ENCODE assay signal across 13 cellular contexts in the genomic region with DNA sequence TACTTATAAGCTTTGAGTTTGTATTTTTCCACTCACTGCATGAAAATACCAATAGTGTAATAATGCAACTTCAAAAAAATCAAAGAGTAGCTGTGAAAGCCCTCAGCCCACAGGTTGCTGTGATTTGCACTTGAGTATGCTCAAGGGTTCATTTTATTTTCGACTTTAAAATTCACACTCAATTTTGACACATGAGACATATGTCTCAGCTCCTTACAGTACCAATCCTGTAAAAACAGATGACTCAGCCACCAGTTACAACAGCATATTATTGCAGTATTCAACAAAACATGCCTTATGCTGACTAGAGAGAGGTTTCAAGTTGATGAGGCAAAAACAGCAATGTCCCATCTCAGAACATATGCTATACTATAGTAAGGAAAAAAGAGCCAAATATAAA.
DNase-seq lines count a peak whose midpoint lies in the region; ATAC-seq lines count a peak whose summit lies in the region.
"Had no signal": no experiment of that assay in that cellular context is flagged by ENCODE, and none has a peak within 500 bp of the region (broad histone marks: within the 10 kb centered on the region; RNA-seq: fewer than 3 reads in every experiment).

No MANE protein-coding gene starts in this region.

- no peaks in the 10 kb centered on the region for H3K36me3 Mint-ChIP-seq in activated T-helper 17 cell treated with anti-CD3 and anti-CD28 coated beads, Interleukin-2, amount 50 U/mL, for 72 hours (ENCODE audit: low read depth)
- H3K36me3 Mint-ChIP-seq: activated naive CD8-positive, alpha-beta T cell had no signal

- DNase-seq in DMS 273 (lab: John Stamatoyannopoulos, UW; ENCODE audit: unreplicated experiment) (peak; percentile 51), NCI-H2171 (lab: John Stamatoyannopoulos, UW) (peak; percentile 39), dedifferentiated amniotic fluid mesenchymal stem cell (ENCODE audit: extremely low spot score) (peak; percentile 73), lung microvascular endothelial cell (ENCODE audit: low read depth in 2 of 2) (peak; percentile 6 to 24), NCI-H510A treated with DMSO at 0.1 percent for 48 hours (lab: John Stamatoyannopoulos, UW) (no peak)
- DNase-seq: dorsolateral prefrontal cortex; MG63; stimulated activated CD4-positive, alpha-beta T cell treated with anti-CD3 and anti-CD28 coated beads, Interleukin-2, amount 100 ng/mL, for 48 hours; stimulated activated naive CD8-positive, alpha-beta T cell treated with anti-CD3 and anti-CD28 coated beads, Interleukin-15, Interleukin-2, amounts not matched to agents 100 U/mL and 50 U/mL, for 24 hours had no signal

- H3K9me3 Mint-ChIP-seq in activated T-helper 17 cell treated with anti-CD3 and anti-CD28 coated beads, Interleukin-2, amount 50 U/mL, for 72 hours: no peaks in the 10 kb centered on the region

- no peaks in the 10 kb centered on the region for H3K4me1 Mint-ChIP-seq in activated T-helper 17 cell treated with anti-CD3 and anti-CD28 coated beads, Interleukin-2, amount 50 U/mL, for 72 hours

- H3K27me3 Mint-ChIP-seq in activated T-helper 17 cell treated with anti-CD3 and anti-CD28 coated beads, Interleukin-2, amount 50 U/mL, for 72 hours: no peaks in the 10 kb centered on the region

- H3K4me3 Mint-ChIP-seq in activated T-helper 17 cell treated with anti-CD3 and anti-CD28 coated beads, Interleukin-2, amount 50 U/mL, for 72 hours: no peak overlapping the region
- H3K4me3 Mint-ChIP-seq: activated naive CD8-positive, alpha-beta T cell had no signal

- ATAC-seq in activated T-helper 17 cell treated with anti-CD3 and anti-CD28 coated beads, Interleukin-2, amount 50 U/mL, for 72 hours (replicated peaks): no peak
- ATAC-seq in GM21529 (IDR thresholded peaks at IDR 0.05; ENCODE audit: unreplicated experiment) (no peak), GM19035 (IDR thresholded peaks at IDR 0.05; ENCODE audit: unreplicated experiment) (no peak)
- ATAC-seq: stimulated activated naive CD8-positive, alpha-beta T cell treated with anti-CD3 and anti-CD28 coated beads, Interleukin-15, Interleukin-2, amounts not matched to agents 100 U/mL and 50 U/mL, for 24 hours had no signal

- H3K27ac Mint-ChIP-seq in activated T-helper 17 cell treated with anti-CD3 and anti-CD28 coated beads, Interleukin-2, amount 50 U/mL, for 72 hours: no peak overlapping the region
- H3K27ac Mint-ChIP-seq: activated naive CD8-positive, alpha-beta T cell had no signal
